In genomic region chr16:25311039-25311438, GRCh38 we compare ENCODE assay signal across 6 cellular contexts.
"Had no signal": no experiment of that assay in that cellular context is flagged by ENCODE, and none has a peak within 500 bp of the region (broad histone marks: within the 10 kb centered on the region; RNA-seq: fewer than 3 reads in every experiment).

No MANE protein-coding gene starts in this region.

- H3K27ac ChIP-seq: HL-60 had no signal

- FAIRE-seq: HTR-8/SVneo had no signal

- DNase-seq: IMR-90, KBM-7, KG1 had no signal

- H3K27ac Mint-ChIP-seq: IgD-negative memory B cell had no signal

- H3K4me3 Mint-ChIP-seq: IgD-negative memory B cell had no signal

- H3K4me1 Mint-ChIP-seq: IgD-negative memory B cell had no signal
